Comparison of ENCODE assay signal across 8 cellular contexts in the genomic region with DNA sequence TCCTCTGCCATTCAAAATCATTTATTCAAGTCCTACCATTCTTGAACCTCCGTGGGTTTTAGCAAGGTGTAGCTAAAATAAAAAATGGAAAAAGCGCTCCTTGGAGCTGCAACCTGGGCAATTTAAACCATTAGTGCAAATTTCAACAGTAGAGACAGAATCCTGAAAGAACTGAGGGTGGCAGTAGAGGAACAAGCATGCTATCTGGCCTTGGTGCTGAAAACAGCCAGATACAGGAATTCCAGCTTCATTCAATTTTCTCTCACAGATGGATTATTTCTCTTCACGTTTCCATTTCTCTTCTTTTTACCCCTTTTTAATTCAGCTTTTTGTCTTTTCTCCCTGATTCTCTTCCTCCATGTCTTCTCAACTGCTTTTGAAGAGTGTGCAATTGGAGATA.
DNase-seq lines count a peak whose midpoint lies in the region; ATAC-seq, FAIRE-seq and TF ChIP-seq lines count a peak whose summit lies in the region.

No MANE protein-coding gene starts in this region.

- POLR2A ChIA-PET in HepG2 (lab: Yijun Ruan, JAX): no interaction called here

- H3K4me2 ChIP-seq in HepG2 (ENCODE audit: low read depth, low read length): no peak overlapping the region

- H3K36me3 ChIP-seq in HepG2 (replicated peaks in 1 of 2; ENCODE audit: control insufficient read depth in 1 of 2, insufficient read depth in 2 of 2, low read length in 2 of 2): no peaks in the 10 kb centered on the region

- no peak overlapping the region for H3K4me3 ChIP-seq in astrocyte of the cerebellum (ENCODE audit: low read depth, low read length)
- H3K4me3 ChIP-seq in HepG2 (replicated peaks in 1 of 3; ENCODE audit: insufficient read depth in 1 of 3, low read depth in 2 of 3, low read length in 3 of 3): no peak overlapping the region

- BruUV-seq in HepG2 (replicated peaks; lab: Mats Ljungman, UMichigan): no TSS peak

- 7% methylated on average over 3 of the region's 3 CpGs for WGBS in HepG2 (ENCODE audit: low lambda C conversion rate)

- CTCF ChIA-PET in HepG2 (lab: Yijun Ruan, JAX; ENCODE audit: low intra/inter-chr PET ratio, low total read pairs): interaction anchor here (1.5 kb wide), 1 partner anchor 14 kb away, joined by 4 read pairs; no protein-coding TSS in a partner anchor

- H3K9me3 ChIP-seq in HepG2 (ENCODE audit: low read length): no peaks in the 10 kb centered on the region

- TF ChIP-seq POLR2A in HepG2 (IDR thresholded peaks at IDR 0.05; ENCODE audit: insufficient read depth in 1 of 2, low read depth in 2 of 2, low read length in 2 of 2): no peak

- TF ChIP-seq RAD21 in HepG2 (CRISPR knock-in tag; IDR thresholded peaks at IDR 0.05): no peak

- H3K79me2 ChIP-seq in HepG2 (ENCODE audit: insufficient read depth, low read length): no peaks in the 10 kb centered on the region

- TF ChIP-seq CTCF in astrocyte of the cerebellum (IDR thresholded peaks at IDR 0.05; ENCODE audit: low read depth, low read length, missing control alignments) (peak; percentile 56), HepG2 (CRISPR knock-in tag; IDR thresholded peaks at IDR 0.05) (peak; percentile 54)

- H2AFZ ChIP-seq in HepG2 (ENCODE audit: low read length): no peak overlapping the region

- TF ChIP-seq EP300 in HepG2 (IDR thresholded peaks at IDR 0.05; ENCODE audit: low read depth in 2 of 2, low read length in 2 of 2) (no peak), HepG2 (CRISPR knock-in tag; IDR thresholded peaks at IDR 0.05; ENCODE audit: borderline replicate concordance) (no peak)

- 0 out of 2 replicates have a peak, but pooled peaks cover 2% of the 10 kb centered on the region for H4K20me1 ChIP-seq in HepG2 (ENCODE audit: insufficient read depth, low read length)

- peak; percentile 82 for ATAC-seq in HepG2
- no peak for ATAC-seq in HG03571 (IDR thresholded peaks at IDR 0.05; ENCODE audit: unreplicated experiment)
- no peak for ATAC-seq in HG03469 (IDR thresholded peaks at IDR 0.05; ENCODE audit: unreplicated experiment)

- peak; percentile 30 to 43 for DNase-seq in AML-193 (lab: John Stamatoyannopoulos, UW)
- DNase-seq in HT1080 (ENCODE audit: low read depth): peak; percentile 26
- DNase-seq in astrocyte of the cerebellum (ENCODE audit: low read depth): peak; percentile 1
- DNase-seq in HepG2 (ENCODE audit: low spot score): peak; percentile 17
- DNase-seq in stimulated activated CD4-positive, alpha-beta T cell treated with anti-CD3 and anti-CD28 coated beads, Interleukin-4, amount 100 ng/mL, for 24 hours: no peak
- DNase-seq in DMS79 (lab: John Stamatoyannopoulos, UW): no peak

- H3K4me1 ChIP-seq in HepG2 (ENCODE audit: insufficient read depth, low read length): peaks cover 20% of the 10 kb centered on the region

- H3K9ac ChIP-seq in HepG2 (ENCODE audit: insufficient read depth, low read depth, low read length): no peak overlapping the region

- no peaks in the 10 kb centered on the region; a peak in 1 of 5 replicates for H3K27me3 ChIP-seq in HepG2 (ENCODE audit: control insufficient read depth in 1 of 2, insufficient read depth in 2 of 2, low read length in 2 of 2)

- in situ Hi-C loops in astrocyte of the cerebellum (cut with HindIII; ENCODE audit: low sequenced_read_pairs) (no loop called here), HepG2 (cut with HindIII; ENCODE audit: extremely low pct_ligation_motif_present, low pct_unique_long_range_greater_than_20kb) (no loop called here)

- intact Hi-C loops in HepG2 (cut with micrococcal nuclease; ENCODE audit: unreplicated experiment): loop anchor here (1.0 kb wide), 1 partner anchor 187 kb away; no protein-coding TSS in a partner anchor

- H3K27ac ChIP-seq in HepG2 (ENCODE audit: extremely low read length, insufficient read depth, low read length): no peak overlapping the region

- peak; percentile 32 for FAIRE-seq in HepG2 (lab: Jason Lieb, UNC)

TF ChIP-seq in HepG2, 621 proteins besides CTCF, POLR2A, EP300 and RAD21:
- no peak for TF ChIP-seq ZMYM4 (CRISPR knock-in tag; IDR thresholded peaks at IDR 0.05)
- peak; percentile 89 for TF ChIP-seq MIER2 (CRISPR knock-in tag; IDR thresholded peaks at IDR 0.05)
- TF ChIP-seq, protein P1, sequence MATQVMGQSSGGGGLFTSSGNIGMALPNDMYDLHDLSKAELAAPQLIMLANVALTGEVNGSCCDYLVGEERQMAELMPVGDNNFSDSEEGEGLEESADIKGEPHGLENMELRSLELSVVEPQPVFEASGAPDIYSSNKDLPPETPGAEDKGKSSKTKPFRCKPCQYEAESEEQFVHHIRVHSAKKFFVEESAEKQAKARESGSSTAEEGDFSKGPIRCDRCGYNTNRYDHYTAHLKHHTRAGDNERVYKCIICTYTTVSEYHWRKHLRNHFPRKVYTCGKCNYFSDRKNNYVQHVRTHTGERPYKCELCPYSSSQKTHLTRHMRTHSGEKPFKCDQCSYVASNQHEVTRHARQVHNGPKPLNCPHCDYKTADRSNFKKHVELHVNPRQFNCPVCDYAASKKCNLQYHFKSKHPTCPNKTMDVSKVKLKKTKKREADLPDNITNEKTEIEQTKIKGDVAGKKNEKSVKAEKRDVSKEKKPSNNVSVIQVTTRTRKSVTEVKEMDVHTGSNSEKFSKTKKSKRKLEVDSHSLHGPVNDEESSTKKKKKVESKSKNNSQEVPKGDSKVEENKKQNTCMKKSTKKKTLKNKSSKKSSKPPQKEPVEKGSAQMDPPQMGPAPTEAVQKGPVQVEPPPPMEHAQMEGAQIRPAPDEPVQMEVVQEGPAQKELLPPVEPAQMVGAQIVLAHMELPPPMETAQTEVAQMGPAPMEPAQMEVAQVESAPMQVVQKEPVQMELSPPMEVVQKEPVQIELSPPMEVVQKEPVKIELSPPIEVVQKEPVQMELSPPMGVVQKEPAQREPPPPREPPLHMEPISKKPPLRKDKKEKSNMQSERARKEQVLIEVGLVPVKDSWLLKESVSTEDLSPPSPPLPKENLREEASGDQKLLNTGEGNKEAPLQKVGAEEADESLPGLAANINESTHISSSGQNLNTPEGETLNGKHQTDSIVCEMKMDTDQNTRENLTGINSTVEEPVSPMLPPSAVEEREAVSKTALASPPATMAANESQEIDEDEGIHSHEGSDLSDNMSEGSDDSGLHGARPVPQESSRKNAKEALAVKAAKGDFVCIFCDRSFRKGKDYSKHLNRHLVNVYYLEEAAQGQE (IDR thresholded peaks at IDR 0.05; ENCODE audit: borderline replicate concordance in 1 of 2, low read depth in 1 of 2, low read length in 2 of 2): peak; percentile 12 to 91
- peak; percentile 65 for TF ChIP-seq STAG1 (CRISPR knock-in tag; IDR thresholded peaks at IDR 0.05)
- no peak for TF ChIP-seq SP140L (CRISPR knock-in tag; IDR thresholded peaks at IDR 0.05; ENCODE audit: borderline replicate concordance)
- peak; percentile 47; the same call in 1 of the 2 replicates for TF ChIP-seq SMC3 (IDR thresholded peaks at IDR 0.05; ENCODE audit: low read length)

Comparison
In these comparisons a context has a peak if more than half of its experiments do, and no peak if none do; other contexts are left out.
1. DNase-seq: peak in AML-193 (2 of 2), HT1080 (single experiment), astrocyte of the cerebellum (single experiment) and HepG2 (single experiment); none in stimulated activated CD4-positive, alpha-beta T cell treated with anti-CD3 and anti-CD28 coated beads, Interleukin-4, amount 100 ng/mL, for 24 hours (single experiment) and DMS79 (single experiment).